In genomic region chr14:51862171-51862838, GRCh38 we compare ENCODE assay signal across 10 cellular contexts. TPM values are rescaled to one million over a fixed set of nuclear protein-coding genes. Genes with fewer than 3 reads are reported as not detected.
DNase-seq lines count a peak whose midpoint lies in the region; FAIRE-seq and TF ChIP-seq lines count a peak whose summit lies in the region.
"Had no signal": no experiment of that assay in that cellular context is flagged by ENCODE, and none has a peak within 500 bp of the region (broad histone marks: within the 10 kb centered on the region; RNA-seq: fewer than 3 reads in every experiment).

No MANE protein-coding gene starts in this region.

- no peaks in the 10 kb centered on the region for H3K9me2 ChIP-seq in neural cell (ENCODE audit: insufficient read depth, low read length)

- H3K4me2 ChIP-seq in astrocyte (ENCODE audit: low read length) (peak overlapping the region; percentile 97), neural cell (ENCODE audit: low read length) (peak overlapping the region; percentile 59)

- H3K4me1 Mint-ChIP-seq in IgD-negative memory B cell: peaks cover 41 to 53% (median 49%) of the 10 kb centered on the region in 3 donors
- peaks cover 15% of the 10 kb centered on the region for H3K4me1 Mint-ChIP-seq in astrocyte (ENCODE audit: low read depth, unreplicated experiment)

- no peaks in the 10 kb centered on the region for H3K9me3 Mint-ChIP-seq in IgD-negative memory B cell
- H3K9me3 Mint-ChIP-seq in astrocyte (ENCODE audit: unreplicated experiment): no peaks in the 10 kb centered on the region
- H3K9me3 Mint-ChIP-seq: dendritic cell treated with granulocyte-macrophage colony-stimulating factor and Interleukin-4, amounts not matched to agents 40 ng/mL and 50 ng/mL, for 4 days had no signal

- no peak for TF ChIP-seq RAD21 in neural cell (conservative IDR thresholded peaks at IDR 0.05)

- H3K36me3 Mint-ChIP-seq in IgD-negative memory B cell: peaks cover 2% of the 10 kb centered on the region
- no peaks in the 10 kb centered on the region for H3K36me3 Mint-ChIP-seq in astrocyte (ENCODE audit: low read depth, unreplicated experiment)

- H3K4me1 ChIP-seq in astrocyte (ENCODE audit: insufficient read depth, low read length): peaks cover 20% of the 10 kb centered on the region
- H3K4me1 ChIP-seq in kidney (ENCODE audit: control insufficient read depth in 1 of 2, insufficient read depth in 1 of 2, low read depth in 1 of 2, low read length in 2 of 2): peaks cover 5 to 6% of the 10 kb centered on the region in 2 donors

- H3K27ac ChIP-seq in astrocyte (ENCODE audit: low read depth, low read length): no peak overlapping the region
- peak overlapping the region; percentile 93 for H3K27ac ChIP-seq in neural cell (ENCODE audit: low read length)
- H3K27ac ChIP-seq in kidney (ENCODE audit: low read depth in 2 of 2, low read length in 2 of 2): no peak overlapping the region

- peak overlapping the region; percentile 12 for H2AFZ ChIP-seq in astrocyte (ENCODE audit: low read depth, low read length)
- H2AFZ ChIP-seq in neural cell (ENCODE audit: low read depth, low read length): no peak overlapping the region

- H3K9me3 ChIP-seq in astrocyte (ENCODE audit: insufficient read depth, low read depth, low read length) (no peaks in the 10 kb centered on the region), neural cell (ENCODE audit: low read length) (no peaks in the 10 kb centered on the region), kidney (ENCODE audit: control insufficient read depth in 1 of 2, low read length in 2 of 2) (no peaks in the 10 kb centered on the region)

- H3K27me3 Mint-ChIP-seq in IgD-negative memory B cell (no peaks in the 10 kb centered on the region), astrocyte (ENCODE audit: low read depth, unreplicated experiment) (no peaks in the 10 kb centered on the region)
- H3K27me3 Mint-ChIP-seq: dendritic cell treated with granulocyte-macrophage colony-stimulating factor and Interleukin-4, amounts not matched to agents 40 ng/mL and 50 ng/mL, for 4 days had no signal

- no peaks in the 10 kb centered on the region for H3K27me3 ChIP-seq in astrocyte (ENCODE audit: insufficient read depth, low read length)
- no peaks in the 10 kb centered on the region for H3K27me3 ChIP-seq in neural cell (ENCODE audit: insufficient read depth, low read depth, low read length)

- no peaks in the 10 kb centered on the region for H3F3A ChIP-seq in neural cell (ENCODE audit: insufficient read depth, low read length, poor library complexity, severe bottlenecking)

- no peak for TF ChIP-seq EP300 in neural cell (conservative IDR thresholded peaks at IDR 0.05; ENCODE audit: poor library complexity, severe bottlenecking)

- H3K36me3 ChIP-seq in astrocyte (ENCODE audit: insufficient read depth, low read length) (no peaks in the 10 kb centered on the region), neural cell (ENCODE audit: insufficient read depth, low read length) (no peaks in the 10 kb centered on the region), kidney (ENCODE audit: control insufficient read depth in 1 of 2, insufficient read depth in 2 of 2, low read length in 2 of 2) (no peaks in the 10 kb centered on the region)

- H3K9ac ChIP-seq in astrocyte (ENCODE audit: low read length) (no peak overlapping the region), neural cell (ENCODE audit: low read length) (peak overlapping the region; percentile 91), kidney (ENCODE audit: low read length in 2 of 2) (no peak overlapping the region)

- H3K4me3 Mint-ChIP-seq in IgD-negative memory B cell (peak overlapping the region; percentile 95 to 99 (median 97)), astrocyte (ENCODE audit: unreplicated experiment) (no peak overlapping the region)

- intact Hi-C loops in kidney (cut with DNase I): no loop called here

- no peak for TF ChIP-seq CTCF in astrocyte (IDR thresholded peaks at IDR 0.05; ENCODE audit: insufficient read depth, low read depth, low read length)
- no peak for TF ChIP-seq CTCF in neural cell (IDR thresholded peaks at IDR 0.05; ENCODE audit: poor library complexity, severe bottlenecking)
- no peak for TF ChIP-seq CTCF in kidney (IDR thresholded peaks at IDR 0.05; ENCODE audit: borderline replicate concordance, extremely low read depth, insufficient read depth)

- FAIRE-seq in astrocyte (lab: Jason Lieb, UNC) (peak; percentile 85), kidney (lab: Jason Lieb, UNC) (no peak)

- H3K79me2 ChIP-seq in astrocyte (ENCODE audit: insufficient read depth, low read length) (peaks cover 12% of the 10 kb centered on the region), neural cell (replicated peaks; ENCODE audit: insufficient read depth, low read length) (peaks cover 65% of the 10 kb centered on the region)

- DNase-seq in DMS79 treated with DMSO at 0.1 percent for 48 hours (lab: John Stamatoyannopoulos, UW): peak; percentile 61
- no peak for DNase-seq in astrocyte (ENCODE audit: low read depth)
- no peak for DNase-seq in RKO (ENCODE audit: low spot score)
- no peak for DNase-seq in NCI-H1930 (lab: John Stamatoyannopoulos, UW)
- no peak for DNase-seq in activated CD8-positive, alpha-beta memory T cell treated with anti-CD3 and anti-CD28 coated beads, Interleukin-2, amount 50 U/mL, for 48 hours
- no peak for DNase-seq in kidney
- DNase-seq: stimulated activated CD4-positive, alpha-beta T cell treated with anti-CD3 and anti-CD28 coated beads, Interleukin-1b, Interleukin-23, amount 100 ng/mL, for 48 hours had no signal

- H3K4me3 ChIP-seq in astrocyte (ENCODE audit: insufficient read depth, low read depth, low read length) (peak overlapping the region; percentile 47), neural cell (ENCODE audit: low read length) (peak overlapping the region; percentile 81), kidney (ENCODE audit: low read length in 2 of 2) (peak overlapping the region in 1 of 2 donors; percentile 9)

- H3K27ac Mint-ChIP-seq in IgD-negative memory B cell (peak overlapping the region; percentile 89 to 94 (median 89)), astrocyte (ENCODE audit: unreplicated experiment) (no peak overlapping the region)
- H3K27ac Mint-ChIP-seq: dendritic cell treated with granulocyte-macrophage colony-stimulating factor and Interleukin-4, amounts not matched to agents 40 ng/mL and 50 ng/mL, for 4 days had no signal

- H4K20me1 ChIP-seq in astrocyte (ENCODE audit: insufficient read depth, low read length): no peaks in the 10 kb centered on the region
- H4K20me1 ChIP-seq in neural cell (ENCODE audit: insufficient read depth): peaks cover 4% of the 10 kb centered on the region

TF ChIP-seq in neural cell, 6 proteins besides CTCF, POLR2A, EP300 and RAD21:
- no peak for TF ChIP-seq REST (IDR thresholded peaks at IDR 0.05; ENCODE audit: borderline replicate concordance)
- TF ChIP-seq EZH2 (IDR thresholded peaks at IDR 0.05; ENCODE audit: borderline replicate concordance, insufficient read depth, low read length, poor library complexity, severe bottlenecking): no peak
- no peak for TF ChIP-seq POLR2AphosphoS5 (IDR thresholded peaks at IDR 0.05)
- no peak for TF ChIP-seq TAF1 (IDR thresholded peaks at IDR 0.05; ENCODE audit: low read depth)
- TF ChIP-seq MXI1 (conservative IDR thresholded peaks at IDR 0.05; ENCODE audit: poor library complexity, severe bottlenecking): no peak
- no peak for TF ChIP-seq SMC3 (conservative IDR thresholded peaks at IDR 0.05; ENCODE audit: poor library complexity)

RNA-seq across cellular contexts. Expression of gene GNG2, which starts 1.9 kb away (rescaled TPM):
- 68.8 TPM for polyA plus RNA-seq in IgD-negative memory B cell
- total RNA-seq in astrocyte: 7.3 and 8.1 TPM in 2 replicates
- 503 and 515 TPM in 2 replicates for polyA plus RNA-seq in neural cell
- polyA minus RNA-seq in neural cell: 453 and 567 TPM in 2 replicates
- 35.6 TPM for total RNA-seq in kidney
- polyA plus RNA-seq in kidney (ENCODE audit: insufficient read depth, low read depth, low replicate concordance): 4.0 TPM

Comparison
In these comparisons a context has a peak if more than half of its experiments do, and no peak if none do; other contexts are left out.
1. RNA of gene GNG2, which starts 1.9 kb away (polyA plus RNA-seq): 503 to 515 TPM in neural cell and 68.8 TPM in IgD-negative memory B cell (single experiment); 4.0 TPM in kidney (single experiment); every median in the first group is over 10 times any median in the second.